ENCODE assay signal across 7 cellular contexts in genomic region chr22:22067192-22067591, GRCh38.
"Had no signal": no experiment of that assay in that cellular context is flagged by ENCODE, and none has a peak within 500 bp of the region (broad histone marks: within the 10 kb centered on the region; RNA-seq: fewer than 3 reads in every experiment).

No MANE protein-coding gene starts in this region.

- H3K9ac ChIP-seq: GM23248 had no signal

- ATAC-seq: HepG2 had no signal

- H3K4me3 ChIP-seq: GM23248 had no signal

- DNase-seq: GM23248, H9, HCEC 1CT had no signal

- FAIRE-seq: H1, H54, HepG2 had no signal

- H2AFZ ChIP-seq: GM23248 had no signal

- H3K27ac ChIP-seq: GM23248, HL-60 had no signal
